12 cellular contexts compared by ENCODE assay signal in genomic region chr18:25310045-25310444, GRCh38. TPM values are rescaled to one million over a fixed set of nuclear protein-coding genes. Genes with fewer than 3 reads are reported as not detected.
DNase-seq lines count a peak whose midpoint lies in the region; FAIRE-seq and TF ChIP-seq lines count a peak whose summit lies in the region.
"Had no signal": no experiment of that assay in that cellular context is flagged by ENCODE, and none has a peak within 500 bp of the region (broad histone marks: within the 10 kb centered on the region; RNA-seq: fewer than 3 reads in every experiment).

No MANE protein-coding gene starts in this region.

- H2BK120ac ChIP-seq in mesendoderm (ENCODE audit: low read depth, low read length), result no peak overlapping the region

- no peaks in the 10 kb centered on the region for H3K27me3 ChIP-seq in mesendoderm (ENCODE audit: insufficient read depth, low read length, poor library complexity)

- H3K79me1 ChIP-seq in mesendoderm (ENCODE audit: low read length), result peaks cover 2% of the 10 kb centered on the region

- H3K56ac ChIP-seq in mesendoderm (ENCODE audit: low read length), result no peak overlapping the region

- no peak overlapping the region for H2BK5ac ChIP-seq in mesendoderm (ENCODE audit: low read length)

- no peak overlapping the region for H3K4me2 ChIP-seq in mesendoderm (ENCODE audit: low read length)

- no peak overlapping the region for H3K27ac ChIP-seq in mesendoderm (ENCODE audit: low read depth, low read length)

- H3K4me1 ChIP-seq in mesendoderm (ENCODE audit: control insufficient read depth, low read depth, low read length), result no peaks in the 10 kb centered on the region

- no peak overlapping the region for H2BK15ac ChIP-seq in mesendoderm (replicated peaks; ENCODE audit: low read depth)

- DNase-seq in EH (ENCODE audit: low read depth), result peak; percentile 71
- peak; percentile 81 for DNase-seq in amniotic epithelial cell (ENCODE audit: low read depth)
- peak; percentile 34 for DNase-seq in mesendoderm
- DNase-seq in GM19239 (ENCODE audit: insufficient read length, low spot score), result no peak
- no peak for DNase-seq in activated effector memory CD4-positive, alpha-beta T cell treated with Interleukin-2 at 50 U/mL for 16 hours
- no peak for DNase-seq in stimulated activated CD8-positive, alpha-beta memory T cell treated with anti-CD3 and anti-CD28 coated beads, Interleukin-4, amount 100 ng/mL, for 48 hours
- DNase-seq in dedifferentiated amniotic fluid mesenchymal stem cell (ENCODE audit: extremely low spot score), result no peak
- DNase-seq: effector CD4-positive, alpha-beta T cell; GOT3; SHP77; trophoblast cell had no signal

- no peak overlapping the region for H3K23ac ChIP-seq in mesendoderm (ENCODE audit: low read length)

- no peak overlapping the region for H4K5ac ChIP-seq in mesendoderm (ENCODE audit: low read length)

- H3K36me3 ChIP-seq in mesendoderm (ENCODE audit: control insufficient read depth, insufficient read depth, low read length), result no peaks in the 10 kb centered on the region

- FAIRE-seq in GM19239 (lab: Jason Lieb, UNC), result no peak

- no peak overlapping the region for H2AK5ac ChIP-seq in mesendoderm (ENCODE audit: low read length)

- H3K18ac ChIP-seq in mesendoderm (ENCODE audit: low read length), result no peak overlapping the region

- TF ChIP-seq CTCF in LNCAP (IDR thresholded peaks at IDR 0.05), result peak; percentile 32; the same call in 1 of the 2 replicates

- no peak overlapping the region for H3K4ac ChIP-seq in mesendoderm (ENCODE audit: low read depth, low read length)

- no peak overlapping the region for H3K9ac ChIP-seq in mesendoderm (ENCODE audit: low read length)

- H4K8ac ChIP-seq in mesendoderm (ENCODE audit: low read depth, low read length), result no peak overlapping the region

- H3K79me2 ChIP-seq in mesendoderm (ENCODE audit: control insufficient read depth, insufficient read depth, low read length), result no peaks in the 10 kb centered on the region

- no peak overlapping the region for H3K4me3 ChIP-seq in mesendoderm (ENCODE audit: low read length)

RNA-seq across cellular contexts. Expression of gene ZNF521, which starts 41.9 kb away (rescaled TPM):
- polyA plus RNA-seq in mesendoderm (2013, experiment 1 of 2), result 5.3 TPM
- 5.1 TPM for polyA plus RNA-seq in mesendoderm (2013, experiment 2 of 2)

Comparison
In these comparisons a context has a peak if more than half of its experiments do, and no peak if none do; other contexts are left out.
1. DNase-seq: peak in EH (single experiment), amniotic epithelial cell (single experiment) and mesendoderm (single experiment); none in GM19239 (single experiment), activated effector memory CD4-positive, alpha-beta T cell treated with Interleukin-2 at 50 U/mL for 16 hours (single experiment), stimulated activated CD8-positive, alpha-beta memory T cell treated with anti-CD3 and anti-CD28 coated beads, Interleukin-4, amount 100 ng/mL, for 48 hours (single experiment) and dedifferentiated amniotic fluid mesenchymal stem cell (single experiment).